ENCODE assay signal across 8 cellular contexts in genomic region chr17:83114706-83115105, GRCh38.
"Had no signal": no experiment of that assay in that cellular context is flagged by ENCODE, and none has a peak within 500 bp of the region (broad histone marks: within the 10 kb centered on the region; RNA-seq: fewer than 3 reads in every experiment).

No MANE protein-coding gene starts in this region.

- H2AFZ ChIP-seq: GM23338 had no signal

- H3K27ac Mint-ChIP-seq: GM23338 had no signal

- H3K4me2 ChIP-seq: GM23338 had no signal

- H3K4me3 ChIP-seq: GM23338, K562 had no signal

- DNase-seq: H9, HCEC 1CT, IMR-90 had no signal

- ATAC-seq: GM23338, K562 had no signal

- FAIRE-seq: H1, H54, HTR-8/SVneo, K562 had no signal

- H3K4me3 Mint-ChIP-seq: GM23338, H9 had no signal
